In the genomic region with DNA sequence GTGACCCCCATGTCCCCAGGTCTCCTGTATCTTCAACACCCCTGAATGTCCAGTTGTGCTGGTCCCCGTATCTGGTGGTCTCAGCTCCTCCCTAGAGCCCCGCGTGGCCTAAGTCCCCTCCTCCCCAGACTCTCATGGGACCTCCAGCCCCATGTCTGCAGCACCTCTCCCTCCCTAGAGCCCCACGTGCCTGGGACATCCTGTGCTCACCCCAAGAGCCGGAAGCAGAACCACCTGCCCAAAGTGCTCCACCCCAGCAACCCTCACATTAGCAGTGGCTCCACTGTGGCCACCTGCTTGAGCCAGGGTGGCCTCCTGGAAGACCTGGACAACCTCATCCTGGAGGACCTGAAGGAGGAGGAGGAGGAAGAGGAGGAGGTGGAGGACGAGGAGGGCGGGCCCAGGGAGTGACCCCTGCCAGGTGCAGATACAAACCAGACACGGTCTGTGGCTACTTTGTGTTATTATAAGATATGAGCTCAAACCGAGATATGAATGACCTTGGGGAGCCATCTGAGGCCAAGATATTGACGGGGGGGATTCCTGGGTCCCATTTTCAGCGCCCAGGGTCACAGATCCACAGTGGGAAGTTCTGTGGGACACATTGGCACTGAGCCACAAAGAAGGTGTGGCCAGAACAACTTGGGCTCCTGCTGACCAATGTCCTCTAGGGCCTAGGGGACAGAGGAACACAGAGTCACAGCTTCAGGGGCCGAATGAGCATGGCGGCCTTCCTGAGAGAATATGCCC, we compare ENCODE assay signal across 17 cellular contexts. TPM values are rescaled to one million over a fixed set of nuclear protein-coding genes. Genes with fewer than 3 reads are reported as not detected.
A peak's percentile ranks its signal among the peaks of the same experiment; 100 is the strongest.
DNase-seq lines count a peak whose midpoint lies in the region; ATAC-seq, FAIRE-seq and TF ChIP-seq lines count a peak whose summit lies in the region.
"Had no signal": no experiment of that assay in that cellular context is flagged by ENCODE, and none has a peak within 500 bp of the region (broad histone marks: within the 10 kb centered on the region; RNA-seq: fewer than 3 reads in every experiment).

No MANE protein-coding gene starts in this region.

- intact Hi-C loops in GM12878 (cut with micrococcal nuclease; ENCODE audit: unreplicated experiment), result no loop called here

- H3K4me3 ChIP-seq in BLaER1 treated with 17β-estradiol and CSF1 and Interleukin-3, amounts not matched to agents 10 nM and 100 nM, result no peak overlapping the region
- H3K4me3 ChIP-seq in GM12878, result no peak overlapping the region
- H3K4me3 ChIP-seq: GM23248, heart right ventricle, stomach, uterus had no signal

- peak overlapping the region in 8 of 11 experiments; percentile 35 to 79 (median 60); a peak in 14 of 22 replicates for H3K4me2 ChIP-seq in BLaER1 treated with 17β-estradiol and CSF1 and Interleukin-3, amounts not matched to agents 10 nM and 100 nM
- no peak overlapping the region for H3K4me2 ChIP-seq in GM12878 (ENCODE audit: control insufficient read depth, insufficient read depth)

- no peak overlapping the region for H2AFZ ChIP-seq in GM12878 (ENCODE audit: control insufficient read depth, low read depth, low read length)
- H2AFZ ChIP-seq: GM23248, parathyroid adenoma had no signal

- TSS peak; percentile 43 for BruUV-seq in GM12878 (replicated peaks; lab: Mats Ljungman, UMichigan)

- peaks cover 21 to 37% (median 33%) of the 10 kb centered on the region in 10 experiments for H3K4me1 ChIP-seq in BLaER1 treated with 17β-estradiol and CSF1 and Interleukin-3, amounts not matched to agents 10 nM and 100 nM
- H3K4me1 ChIP-seq in GM12878 (ENCODE audit: control insufficient read depth, insufficient read depth, low read length), result peaks cover 18% of the 10 kb centered on the region
- H3K4me1 ChIP-seq: parathyroid adenoma, uterus had no signal

- peak; percentile 45 for TF ChIP-seq POLR2A in GM19193 (IDR thresholded peaks at IDR 0.05; ENCODE audit: extremely low read depth, insufficient read depth, insufficient read length)
- peak; percentile 52; the same call in 1 of the 2 replicates for TF ChIP-seq POLR2A in GM12878 (IDR thresholded peaks at IDR 0.05; ENCODE audit: low read depth, low read length)

- no peak for TF ChIP-seq EP300 in GM12878 (IDR thresholded peaks at IDR 0.05; ENCODE audit: borderline replicate concordance in 1 of 2, control insufficient read depth in 1 of 2, low read depth in 2 of 2, low read length in 2 of 2)

- POLR2A ChIA-PET in GM12878 (lab: Charles Lee), result interaction anchor here (0.6 kb wide), 1 partner anchor 64 kb away, joined by 3 read pairs; no protein-coding TSS in a partner anchor

- in situ Hi-C loops in GM12878 (cut with MboI), result no loop called here

- 35% methylated on average over 13 of the region's 13 CpGs for WGBS in GM12878 (ENCODE audit: insufficient coverage, insufficient replicate concordance, low lambda C conversion rate, missing lambda C conversion rate)

- H3K9me3 ChIP-seq in BLaER1 treated with 17β-estradiol and CSF1 and Interleukin-3, amounts not matched to agents 10 nM and 100 nM (replicated peaks in 1 of 11), result no peaks in the 10 kb centered on the region
- no peaks in the 10 kb centered on the region; the same call in 2 of the 3 replicates for H3K9me3 ChIP-seq in GM12878 (replicated peaks; ENCODE audit: control insufficient read depth, insufficient read depth, low read length)
- H3K9me3 ChIP-seq: stomach, uterus had no signal

- H3K27me3 ChIP-seq in BLaER1 treated with 17β-estradiol and CSF1 and Interleukin-3, amounts not matched to agents 10 nM and 100 nM, result no peaks in the 10 kb centered on the region
- no peaks in the 10 kb centered on the region for H3K27me3 ChIP-seq in GM12878 (replicated peaks in 1 of 2; ENCODE audit: control insufficient read depth in 2 of 2, insufficient read depth in 2 of 2, low read length in 1 of 2)
- H3K27me3 ChIP-seq: heart right ventricle, stomach, uterus had no signal

- peaks cover 7% of the 10 kb centered on the region for H3K79me2 ChIP-seq in GM12878 (ENCODE audit: control insufficient read depth, insufficient read depth, low read length)
- H3K79me2 ChIP-seq: parathyroid adenoma had no signal

- H3K9ac ChIP-seq in BLaER1 treated with 17β-estradiol and CSF1 and Interleukin-3, amounts not matched to agents 10 nM and 100 nM, result peak overlapping the region in 4 of 11 experiments; percentile 19 to 46 (median 32); a peak in 3 of 22 replicates
- H3K9ac ChIP-seq in GM12878 (ENCODE audit: control insufficient read depth, insufficient read depth, low read length), result no peak overlapping the region
- H3K9ac ChIP-seq: GM23248, parathyroid adenoma had no signal

- peaks cover 19 to 52% (median 39%) of the 10 kb centered on the region in 11 experiments; a peak in 21 of 22 replicates for H3K36me3 ChIP-seq in BLaER1 treated with 17β-estradiol and CSF1 and Interleukin-3, amounts not matched to agents 10 nM and 100 nM
- H3K36me3 ChIP-seq in GM12878 (ENCODE audit: control insufficient read depth in 2 of 2, insufficient read depth in 2 of 2, low read length in 1 of 2), result peaks cover 16 to 25% of the 10 kb centered on the region in 2 experiments
- H3K36me3 ChIP-seq: uterus had no signal

- RAD21 ChIA-PET in GM12878 (lab: Charles Lee; ENCODE audit: unreplicated experiment), result no interaction called here

- FAIRE-seq in GM12878 (lab: Jason Lieb, UNC), result no peak
- FAIRE-seq: bronchial epithelial cell had no signal

- DNase-seq in GM12878 (ENCODE audit: low read depth, low spot score) (no peak), GM20000 (ENCODE audit: low spot score) (no peak), inferior parietal cortex (ENCODE audit: extremely low spot score) (no peak)
- DNase-seq: activated naive CD4-positive, alpha-beta T cell treated with anti-CD3 and anti-CD28 coated beads, Interleukin-2, amount 50 U/mL, for 16 hours; DMS153; GM23248; heart right ventricle; kidney glomerular epithelial cell; NCI-H1930; NCI-H510A; stomach; uterus had no signal

- CTCF ChIA-PET in GM12878 (lab: Yijun Ruan, JAX), result no interaction called here

- peak overlapping the region in 6 of 11 experiments; percentile 6 to 48 (median 26); a peak in 8 of 22 replicates for H3K27ac ChIP-seq in BLaER1 treated with 17β-estradiol and CSF1 and Interleukin-3, amounts not matched to agents 10 nM and 100 nM
- peak overlapping the region; percentile 6 for H3K27ac ChIP-seq in GM12878 (ENCODE audit: control insufficient read depth, insufficient read depth)
- H3K27ac ChIP-seq: GM23248, heart right ventricle, parathyroid adenoma, stomach, uterus had no signal

- no peak for TF ChIP-seq CTCF in GM12878 (IDR thresholded peaks at IDR 0.05 in 2 of 3, conservative IDR thresholded peaks at IDR 0.05 in 1 of 3; ENCODE audit: control insufficient read depth in 2 of 3, extremely low read depth in 1 of 3, insufficient read depth in 1 of 3, low read depth in 3 of 3, low read length in 3 of 3)
- TF ChIP-seq CTCF in GM20000 (IDR thresholded peaks at IDR 0.05; ENCODE audit: extremely low read depth, missing control alignments), result no peak

- ATAC-seq in GM12878, result peak; percentile 12; the same call in 2 of the 3 replicates
- ATAC-seq in HG03442 (IDR thresholded peaks at IDR 0.05; ENCODE audit: unreplicated experiment), result no peak
- ATAC-seq: heart right ventricle had no signal

- SMC1A ChIA-PET in GM12878 (lab: Charles Lee; ENCODE audit: uncharacterized antibody, unreplicated experiment), result no interaction called here

- peaks cover 0 to 17% (median 0%) of the 10 kb centered on the region in 11 experiments; a peak in 4 of 22 replicates for H4K20me1 ChIP-seq in BLaER1 treated with 17β-estradiol and CSF1 and Interleukin-3, amounts not matched to agents 10 nM and 100 nM
- H4K20me1 ChIP-seq in GM12878 (ENCODE audit: control insufficient read depth, insufficient read depth), result no peaks in the 10 kb centered on the region

- no peak for TF ChIP-seq RAD21 in GM12878 (IDR thresholded peaks at IDR 0.05; ENCODE audit: insufficient read depth, low read depth, low read length)

RNA-seq across cellular contexts. Expression of a gene that starts 6.0 kb away (rescaled TPM):
- total RNA-seq in GM12878 (2013; cell fraction: nucleolus; rRNA removed), result 59.9 and 73.5 TPM in 2 replicates
- total RNA-seq in GM12878 (2014; rRNA removed), result 44.6 and 45.4 TPM in 2 replicates
- total RNA-seq in GM12878 (2014; rRNA removed; fragmentation: Illumina TruSeq; extraction: Trizol), result 30.5 and 30.7 TPM in 2 replicates
- total RNA-seq in GM12878 (2021), result 51.7 and 57.9 TPM in 2 replicates
- 39.3 TPM for polyA plus RNA-seq in GM12878 (2011; ENCODE audit: low read depth)
- polyA plus RNA-seq in GM12878 (2011; rRNA removed), result 53.1 and 63.7 TPM in 2 replicates
- polyA plus RNA-seq in GM12878 (2011; cell fraction: cytosol; rRNA removed), result 68.1 and 104 TPM in 2 replicates
- 400 and 422 TPM in 2 replicates for polyA plus RNA-seq in GM12878 (2011; cell fraction: nucleus; rRNA removed)
- 71.2 and 100 TPM in 2 replicates for polyA plus RNA-seq in GM12878 (2012)
- 41.7 and 49.6 TPM in 2 replicates for polyA plus RNA-seq in GM12878 (2014; fragmentation: Illumina TruSeq; extraction: Trizol)
- 10 to 100 TPM in 1 of 2 experiments, 1 to 10 TPM in 1; 8.0 to 18.3 TPM for polyA plus RNA-seq in GM12878 (2014; fragmentation: Nextera tagmentation; extraction: Ambion mirVana)
- 83.8 and 83.9 TPM in 2 replicates for polyA plus RNA-seq in GM12878 (2014; rRNA removed)
- 10 to 100 TPM; 33.6 to 36.8 TPM for polyA plus RNA-seq in GM12878 (2016; fragmentation: Nextera tagmentation; extraction: Ambion mirVana)
- 34.3 and 50.4 TPM in 2 replicates for polyA minus RNA-seq in GM12878 (2011; rRNA and poly(A)+ RNA removed)
- 16.6 and 22.1 TPM in 2 replicates for polyA minus RNA-seq in GM12878 (2011; cell fraction: cytosol; rRNA and poly(A)+ RNA removed)
- 40.0 and 54.8 TPM in 2 replicates for polyA minus RNA-seq in GM12878 (2011; cell fraction: nucleus; rRNA and poly(A)+ RNA removed)

RNA-seq across cellular contexts. Expression of a gene that starts 10.4 kb away (rescaled TPM):
- total RNA-seq in GM12878 (2013; cell fraction: nucleolus; rRNA removed), result 38.8 and 41.4 TPM in 2 replicates
- total RNA-seq in GM12878 (2014; rRNA removed) (13.1 and 17.4 TPM in 2 replicates), GM12878 (2014; rRNA removed; fragmentation: Illumina TruSeq; extraction: Trizol) (6.0 and 7.2 TPM in 2 replicates), GM12878 (2021) (16.5 and 16.8 TPM in 2 replicates)
- polyA plus RNA-seq in GM12878 (2011; ENCODE audit: low read depth), result 11.7 TPM
- polyA plus RNA-seq in GM12878 (2011; rRNA removed) (10.5 and 23.6 TPM in 2 replicates), GM12878 (2014; fragmentation: Illumina TruSeq; extraction: Trizol) (2.3 and 6.6 TPM in 2 replicates), GM12878 (2014; fragmentation: Nextera tagmentation; extraction: Ambion mirVana) (under 1 TPM; 0.45 to 0.90 TPM), GM12878 (2014; rRNA removed) (18.3 and 18.9 TPM in 2 replicates), GM12878 (2016; fragmentation: Nextera tagmentation; extraction: Ambion mirVana) (1 to 10 TPM; 1.3 to 4.9 TPM)
- polyA plus RNA-seq in GM12878 (2011; cell fraction: cytosol; rRNA removed), result 40.4 and 48.7 TPM in 2 replicates
- polyA plus RNA-seq in GM12878 (2011; cell fraction: nucleus; rRNA removed), result 150 and 154 TPM in 2 replicates
- polyA plus RNA-seq in GM12878 (2012), result 23.2 and 29.6 TPM in 2 replicates
- 7.7 and 16.2 TPM in 2 replicates for polyA minus RNA-seq in GM12878 (2011; rRNA and poly(A)+ RNA removed)
- polyA minus RNA-seq in GM12878 (2011; cell fraction: cytosol; rRNA and poly(A)+ RNA removed), result 8.8 and 10.2 TPM in 2 replicates
- 8.5 and 16.2 TPM in 2 replicates for polyA minus RNA-seq in GM12878 (2011; cell fraction: nucleus; rRNA and poly(A)+ RNA removed)

RNA-seq across cellular contexts. Expression of a gene that starts 14.1 kb away (rescaled TPM):
- 135 and 145 TPM in 2 replicates for total RNA-seq in GM12878 (2013; cell fraction: nucleolus; rRNA removed)
- total RNA-seq in GM12878 (2014; rRNA removed) (96.5 and 123 TPM in 2 replicates), GM12878 (2014; rRNA removed; fragmentation: Illumina TruSeq; extraction: Trizol) (67.6 and 68.9 TPM in 2 replicates), GM12878 (2021) (147 and 165 TPM in 2 replicates)
- 26.9 TPM for polyA plus RNA-seq in GM12878 (2011; ENCODE audit: low read depth)
- polyA plus RNA-seq in GM12878 (2011; rRNA removed) (40.1 and 92.2 TPM in 2 replicates), GM12878 (2014; fragmentation: Illumina TruSeq; extraction: Trizol) (20.3 and 65.0 TPM in 2 replicates), GM12878 (2014; fragmentation: Nextera tagmentation; extraction: Ambion mirVana) (1 to 10 TPM; 2.1 to 7.6 TPM), GM12878 (2014; rRNA removed) (149 and 196 TPM in 2 replicates), GM12878 (2016; fragmentation: Nextera tagmentation; extraction: Ambion mirVana) (100 to 1,000 TPM; 163 to 171 TPM)
- 92.2 and 132 TPM in 2 replicates for polyA plus RNA-seq in GM12878 (2011; cell fraction: cytosol; rRNA removed)
- 173 and 212 TPM in 2 replicates for polyA plus RNA-seq in GM12878 (2011; cell fraction: nucleus; rRNA removed)
- polyA plus RNA-seq in GM12878 (2012), result 78.6 and 81.6 TPM in 2 replicates
- polyA minus RNA-seq in GM12878 (2011; rRNA and poly(A)+ RNA removed), result 113 and 176 TPM in 2 replicates
- polyA minus RNA-seq in GM12878 (2011; cell fraction: cytosol; rRNA and poly(A)+ RNA removed), result 70.0 and 73.4 TPM in 2 replicates
- polyA minus RNA-seq in GM12878 (2011; cell fraction: nucleus; rRNA and poly(A)+ RNA removed), result 69.6 and 130 TPM in 2 replicates

RNA-seq across cellular contexts. Expression of a gene that starts 19.4 kb away (rescaled TPM):
- total RNA-seq in GM12878 (2013; cell fraction: nucleolus; rRNA removed), result 57.8 and 61.7 TPM in 2 replicates
- total RNA-seq in GM12878 (2014; rRNA removed) (11.4 and 17.4 TPM in 2 replicates), GM12878 (2014; rRNA removed; fragmentation: Illumina TruSeq; extraction: Trizol) (7.4 and 8.2 TPM in 2 replicates), GM12878 (2021) (42.0 and 46.5 TPM in 2 replicates)
- 5.0 TPM for polyA plus RNA-seq in GM12878 (2011; ENCODE audit: low read depth)
- polyA plus RNA-seq in GM12878 (2011; rRNA removed) (12.5 and 26.5 TPM in 2 replicates), GM12878 (2014; fragmentation: Illumina TruSeq; extraction: Trizol) (1.2 and 4.9 TPM in 2 replicates), GM12878 (2014; fragmentation: Nextera tagmentation; extraction: Ambion mirVana) (under 1 TPM; 0.14 to 0.57 TPM), GM12878 (2014; rRNA removed) (32.5 and 39.0 TPM in 2 replicates), GM12878 (2016; fragmentation: Nextera tagmentation; extraction: Ambion mirVana) (1 to 10 TPM; 6.7 to 7.0 TPM)
- 44.1 and 69.0 TPM in 2 replicates for polyA plus RNA-seq in GM12878 (2011; cell fraction: cytosol; rRNA removed)
- polyA plus RNA-seq in GM12878 (2011; cell fraction: nucleus; rRNA removed), result 81.5 and 114 TPM in 2 replicates
- polyA plus RNA-seq in GM12878 (2012), result 28.3 and 37.9 TPM in 2 replicates
- 16.9 and 49.7 TPM in 2 replicates for polyA minus RNA-seq in GM12878 (2011; rRNA and poly(A)+ RNA removed)
- 22.1 and 26.3 TPM in 2 replicates for polyA minus RNA-seq in GM12878 (2011; cell fraction: cytosol; rRNA and poly(A)+ RNA removed)
- 8.6 and 28.3 TPM in 2 replicates for polyA minus RNA-seq in GM12878 (2011; cell fraction: nucleus; rRNA and poly(A)+ RNA removed)

RNA-seq across cellular contexts. Expression of a gene that starts 27.6 kb away (rescaled TPM):
- 95.9 and 98.0 TPM in 2 replicates for total RNA-seq in GM12878 (2013; cell fraction: nucleolus; rRNA removed)
- 356 and 362 TPM in 2 replicates for total RNA-seq in GM12878 (2014; rRNA removed)
- total RNA-seq in GM12878 (2014; rRNA removed; fragmentation: Illumina TruSeq; extraction: Trizol), result 187 and 220 TPM in 2 replicates
- 303 and 318 TPM in 2 replicates for total RNA-seq in GM12878 (2021)
- 79.2 TPM for polyA plus RNA-seq in GM12878 (2011; ENCODE audit: low read depth)
- polyA plus RNA-seq in GM12878 (2011; rRNA removed), result 101 and 119 TPM in 2 replicates
- 166 and 220 TPM in 2 replicates for polyA plus RNA-seq in GM12878 (2011; cell fraction: cytosol; rRNA removed)
- polyA plus RNA-seq in GM12878 (2011; cell fraction: nucleus; rRNA removed), result 377 and 479 TPM in 2 replicates
- polyA plus RNA-seq in GM12878 (2012), result 208 and 240 TPM in 2 replicates
- 132 and 219 TPM in 2 replicates for polyA plus RNA-seq in GM12878 (2014; fragmentation: Illumina TruSeq; extraction: Trizol)
- polyA plus RNA-seq in GM12878 (2014; fragmentation: Nextera tagmentation; extraction: Ambion mirVana), result 10 to 100 TPM; 28.0 to 48.5 TPM
- 284 and 299 TPM in 2 replicates for polyA plus RNA-seq in GM12878 (2014; rRNA removed)
- polyA plus RNA-seq in GM12878 (2016; fragmentation: Nextera tagmentation; extraction: Ambion mirVana), result 100 to 1,000 TPM; 201 to 225 TPM
- 45.5 and 84.7 TPM in 2 replicates for polyA minus RNA-seq in GM12878 (2011; rRNA and poly(A)+ RNA removed)
- polyA minus RNA-seq in GM12878 (2011; cell fraction: cytosol; rRNA and poly(A)+ RNA removed), result 47.4 and 49.3 TPM in 2 replicates
- polyA minus RNA-seq in GM12878 (2011; cell fraction: nucleus; rRNA and poly(A)+ RNA removed), result 61.5 and 116 TPM in 2 replicates
